ENCODE assay signal across 1 cellular context in genomic region chr2:38665854-38666577, GRCh38.
TF ChIP-seq lines count a peak whose summit lies in the region.

Gene GALM (plus strand): TSS chr2:38666114. CDS start chr2:38666162, 48 bp downstream.

TF ChIP-seq in HepG2, 621 proteins besides CTCF, POLR2A, EP300 and RAD21 (continued from another document):
- no peak for TF ChIP-seq ZNF142 (CRISPR knock-in tag; IDR thresholded peaks at IDR 0.05)
- TF ChIP-seq HDAC1 (CRISPR knock-in tag; IDR thresholded peaks at IDR 0.05), result peak; percentile 70
- TF ChIP-seq ZNF549 (CRISPR knock-in tag; IDR thresholded peaks at IDR 0.05), result no peak
- peak; percentile 94 for TF ChIP-seq HES4 (CRISPR knock-in tag; IDR thresholded peaks at IDR 0.05; ENCODE audit: borderline replicate concordance)
- TF ChIP-seq ZNF124 (CRISPR knock-in tag; IDR thresholded peaks at IDR 0.05), result peak; percentile 91
